12 cellular contexts compared by ENCODE assay signal in the genomic region with DNA sequence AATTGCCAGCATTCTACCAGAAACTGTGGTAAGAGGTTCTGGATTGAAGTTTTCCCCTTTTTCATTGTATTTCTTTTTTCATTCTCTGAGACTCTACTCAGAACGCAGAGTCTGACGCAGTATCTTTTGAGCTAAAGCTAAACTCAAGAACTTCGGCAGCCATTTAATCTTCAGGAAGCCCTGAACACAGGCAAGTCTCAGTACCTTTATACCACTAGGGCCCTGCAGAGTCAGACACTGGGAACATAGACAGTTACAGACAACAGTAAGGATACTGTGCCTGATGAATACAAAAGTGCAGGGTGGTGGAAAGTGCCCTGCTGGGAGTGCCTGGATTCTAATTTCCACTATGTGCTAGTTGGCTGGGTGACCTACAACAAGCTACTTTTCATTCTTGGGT. TPM values are rescaled to one million over a fixed set of nuclear protein-coding genes. Genes with fewer than 3 reads are reported as not detected.
DNase-seq lines count a peak whose midpoint lies in the region; ATAC-seq, FAIRE-seq and TF ChIP-seq lines count a peak whose summit lies in the region.
"Not testable (repeated sequence)": the region's sequence is repeated elsewhere in the genome, so short reads cannot be mapped to it uniquely, and the experiment has no call there.
"Had no signal": no experiment of that assay in that cellular context is flagged by ENCODE, and none has a peak within 500 bp of the region (broad histone marks: within the 10 kb centered on the region; RNA-seq: fewer than 3 reads in every experiment).

No MANE protein-coding gene starts in this region.

- not testable (repeated sequence) for H3K79me2 ChIP-seq in HCT116 (ENCODE audit: insufficient read depth, low read length); OCI-LY7 (ENCODE audit: insufficient read depth, low read depth, low read length); endothelial cell of umbilical vein (ENCODE audit: control insufficient read depth, insufficient read depth, low read length)

- RAD21 ChIA-PET in HCT116 (lab: Charles Lee; ENCODE audit: low non-redundant PET in 1 of 2, low total read pairs in 2 of 2, uncharacterized antibody in 2 of 2, unreplicated experiment in 2 of 2): not testable (repeated sequence)

- CTCF ChIA-PET in CD8-positive, alpha-beta T cell (lab: Charles Lee); HCT116 (lab: Charles Lee); OCI-LY7 (lab: Charles Lee; ENCODE audit: unreplicated experiment); activated CD4-positive, alpha-beta memory T cell treated with anti-CD3 and anti-CD28 coated beads for 36 hours (lab: Charles Lee); endothelial cell of umbilical vein (lab: Charles Lee); naive thymus-derived CD4-positive, alpha-beta T cell (lab: Charles Lee): not testable (repeated sequence)

- H3K4me2 ChIP-seq in HCT116 (ENCODE audit: low read length) (peak overlapping the region; percentile 82), OCI-LY7 (ENCODE audit: low read length) (peak overlapping the region; percentile 90)
- not testable (repeated sequence) for H3K4me2 ChIP-seq in endothelial cell of umbilical vein (ENCODE audit: insufficient read depth, low read length)

- H3K27me3 Mint-ChIP-seq in CD8-positive, alpha-beta T cell (ENCODE audit: low read depth); activated CD4-positive, alpha-beta memory T cell treated with anti-CD3 and anti-CD28 coated beads for 36 hours; activated naive CD8-positive, alpha-beta T cell treated with anti-CD3 and anti-CD28 coated beads, Interleukin-2, amount 10 ng/mL, durations not matched to agents 7 days and 5 days; naive thymus-derived CD4-positive, alpha-beta T cell: not testable (repeated sequence)

- not testable (repeated sequence) for H3K36me3 ChIP-seq in CD8-positive, alpha-beta T cell (ENCODE audit: insufficient read depth, low read length); HCT116 (ENCODE audit: control insufficient read depth in 1 of 2, insufficient read depth in 2 of 2, low read length in 2 of 2); OCI-LY7 (ENCODE audit: insufficient read depth, low read length); endothelial cell of umbilical vein (ENCODE audit: control insufficient read depth in 2 of 2, extremely low read depth in 1 of 2, insufficient read depth in 2 of 2, low read length in 2 of 2); naive thymus-derived CD4-positive, alpha-beta T cell (ENCODE audit: control insufficient read depth in 2 of 3, insufficient read depth in 3 of 3, low read length in 3 of 3)

- not testable (repeated sequence) for H3K27ac ChIP-seq in CD8-positive, alpha-beta T cell (ENCODE audit: low read depth, low read length); HCT116 (ENCODE audit: low read depth, low read length); OCI-LY7 (ENCODE audit: low read depth, low read length, poor library complexity, severe bottlenecking); endothelial cell of umbilical vein (ENCODE audit: insufficient read depth, low read depth, low read length); naive thymus-derived CD4-positive, alpha-beta T cell (ENCODE audit: low read depth, low read length)

- peak overlapping the region; percentile 76 for H3K9ac ChIP-seq in HCT116 (ENCODE audit: low read length)
- H3K9ac ChIP-seq in endothelial cell of umbilical vein (replicated peaks; ENCODE audit: extremely low read depth, insufficient read depth, low read length): not testable (repeated sequence)

- BruUV-seq in HCT116 (replicated peaks; lab: Mats Ljungman, UMichigan); OCI-LY7 (replicated peaks; lab: Mats Ljungman, UMichigan); endothelial cell of umbilical vein (replicated peaks; lab: Mats Ljungman, UMichigan): not testable (repeated sequence)

- H3K4me1 Mint-ChIP-seq in CD8-positive, alpha-beta T cell (ENCODE audit: low read depth): peaks cover 14% of the 10 kb centered on the region
- peaks cover 18% of the 10 kb centered on the region for H3K4me1 Mint-ChIP-seq in activated CD4-positive, alpha-beta memory T cell treated with anti-CD3 and anti-CD28 coated beads for 36 hours (ENCODE audit: low read depth)
- H3K4me1 Mint-ChIP-seq in activated naive CD8-positive, alpha-beta T cell treated with anti-CD3 and anti-CD28 coated beads, Interleukin-2, amount 10 ng/mL, durations not matched to agents 7 days and 5 days: peaks cover 24% of the 10 kb centered on the region
- H3K4me1 Mint-ChIP-seq in naive thymus-derived CD4-positive, alpha-beta T cell: peaks cover 12 to 26% (median 20%) of the 10 kb centered on the region in 7 donors

- not testable (repeated sequence) for H4K20me1 ChIP-seq in HCT116 (ENCODE audit: insufficient read depth); OCI-LY7 (ENCODE audit: insufficient read depth, low read length); endothelial cell of umbilical vein (replicated peaks; ENCODE audit: control insufficient read depth, extremely low read depth, insufficient read depth, low read length)

- dilution Hi-C loops in endothelial cell of umbilical vein (cut with MboI; ENCODE audit: extremely low pct_ligation_motif_present, low sequenced_read_pairs): not testable (repeated sequence)

- not testable (repeated sequence) for H3K27me3 ChIP-seq in CD8-positive, alpha-beta T cell (ENCODE audit: insufficient read depth, low read length); HCT116 (ENCODE audit: insufficient read depth, low read length); endothelial cell of umbilical vein (ENCODE audit: control insufficient read depth in 2 of 2, insufficient read depth in 2 of 2, low read length in 2 of 2); naive thymus-derived CD4-positive, alpha-beta T cell (ENCODE audit: control insufficient read depth in 2 of 2, insufficient read depth in 2 of 2, low read length in 2 of 2)

- intact Hi-C loops in CD8-positive, alpha-beta T cell (cut with DNase I, micrococcal nuclease); HCT116 (cut with micrococcal nuclease); OCI-LY7 (cut with micrococcal nuclease; ENCODE audit: unreplicated experiment); activated CD4-positive, alpha-beta memory T cell treated with anti-CD3 and anti-CD28 coated beads for 36 hours (cut with micrococcal nuclease); endothelial cell of umbilical vein (cut with micrococcal nuclease): not testable (repeated sequence)
- intact Hi-C loops in naive thymus-derived CD4-positive, alpha-beta T cell (cut with micrococcal nuclease): loop anchor here in 1 of 2 donors (5.0 kb wide), 1 partner anchor 314 kb away; a partner anchor contains a TSS

- not testable (repeated sequence) for H3K9me3 ChIP-seq in CD8-positive, alpha-beta T cell (ENCODE audit: low read length); HCT116 (ENCODE audit: control insufficient read depth in 1 of 2, insufficient read depth in 1 of 2, low read depth in 1 of 2, low read length in 2 of 2); OCI-LY7 (ENCODE audit: low read length); endothelial cell of umbilical vein (replicated peaks; ENCODE audit: control insufficient read depth, insufficient read depth, low read length); naive thymus-derived CD4-positive, alpha-beta T cell (ENCODE audit: control insufficient read depth in 2 of 3, low read length in 3 of 3)

- H3K9me1 ChIP-seq in endothelial cell of umbilical vein (replicated peaks; ENCODE audit: control insufficient read depth, extremely low read depth, insufficient read depth, low read length): not testable (repeated sequence)

- TF ChIP-seq RAD21 in HCT116 (IDR thresholded peaks at IDR 0.05; ENCODE audit: low read depth): not testable (repeated sequence)

- not testable (repeated sequence) for H3K9me2 ChIP-seq in HCT116 (ENCODE audit: insufficient read depth); OCI-LY7 (ENCODE audit: insufficient read depth, low read length)

- H3K27ac Mint-ChIP-seq in CD8-positive, alpha-beta T cell; activated naive CD8-positive, alpha-beta T cell treated with anti-CD3 and anti-CD28 coated beads, Interleukin-2, amount 10 ng/mL, durations not matched to agents 7 days and 5 days: not testable (repeated sequence)
- H3K27ac Mint-ChIP-seq in activated CD4-positive, alpha-beta memory T cell treated with anti-CD3 and anti-CD28 coated beads for 36 hours: peak overlapping the region; percentile 88
- peak overlapping the region in 2 of 9 donors; percentile 31 to 91 for H3K27ac Mint-ChIP-seq in naive thymus-derived CD4-positive, alpha-beta T cell

- H3K9me3 Mint-ChIP-seq in CD8-positive, alpha-beta T cell; activated CD4-positive, alpha-beta memory T cell treated with anti-CD3 and anti-CD28 coated beads for 36 hours; activated naive CD8-positive, alpha-beta T cell treated with anti-CD3 and anti-CD28 coated beads, Interleukin-2, amount 10 ng/mL, durations not matched to agents 7 days and 5 days; naive thymus-derived CD4-positive, alpha-beta T cell: not testable (repeated sequence)

- FAIRE-seq in endothelial cell of umbilical vein (lab: Jason Lieb, UNC): peak; percentile 12

- not testable (repeated sequence) for H3K4me3 ChIP-seq in CD8-positive, alpha-beta T cell (ENCODE audit: low read depth, low read length); endothelial cell of umbilical vein (replicated peaks in 1 of 3; ENCODE audit: insufficient read depth in 1 of 3, low read depth in 1 of 3, low read length in 3 of 3)
- H3K4me3 ChIP-seq in HCT116 (replicated peaks in 1 of 2; ENCODE audit: low read depth in 1 of 2, low read length in 2 of 2) (peak overlapping the region; percentile 60 to 75), OCI-LY7 (ENCODE audit: low read depth, low read length, poor library complexity, severe bottlenecking) (peak overlapping the region; percentile 73)
- peak overlapping the region; percentile 81 for H3K4me3 ChIP-seq in naive thymus-derived CD4-positive, alpha-beta T cell (ENCODE audit: low read length)

- POLR2A ChIA-PET in CD8-positive, alpha-beta T cell (lab: Charles Lee); HCT116 (lab: Charles Lee); OCI-LY7 (lab: Charles Lee); activated CD4-positive, alpha-beta memory T cell treated with anti-CD3 and anti-CD28 coated beads for 36 hours (lab: Charles Lee); activated naive CD8-positive, alpha-beta T cell treated with anti-CD3 and anti-CD28 coated beads, Interleukin-2, amount 10 ng/mL, durations not matched to agents 7 days and 5 days (lab: Charles Lee); endothelial cell of umbilical vein (lab: Charles Lee); naive thymus-derived CD4-positive, alpha-beta T cell (lab: Charles Lee): not testable (repeated sequence)

- peak overlapping the region; percentile 94 for H3K4me3 Mint-ChIP-seq in CD8-positive, alpha-beta T cell
- H3K4me3 Mint-ChIP-seq in activated CD4-positive, alpha-beta memory T cell treated with anti-CD3 and anti-CD28 coated beads for 36 hours: peak overlapping the region; percentile 92
- peak overlapping the region; percentile 90 for H3K4me3 Mint-ChIP-seq in activated naive CD8-positive, alpha-beta T cell treated with anti-CD3 and anti-CD28 coated beads, Interleukin-2, amount 10 ng/mL, durations not matched to agents 7 days and 5 days
- H3K4me3 Mint-ChIP-seq in naive thymus-derived CD4-positive, alpha-beta T cell: peak overlapping the region; percentile 6 to 97 (median 92)

- ATAC-seq in CD8-positive, alpha-beta T cell; HCT116; activated naive CD8-positive, alpha-beta T cell treated with anti-CD3 and anti-CD28 coated beads, Interleukin-2, amount 10 ng/mL, durations not matched to agents 7 days and 5 days (ENCODE audit: low read depth); naive thymus-derived CD4-positive, alpha-beta T cell: not testable (repeated sequence)

- not testable (repeated sequence) for H3K4me1 ChIP-seq in CD8-positive, alpha-beta T cell (ENCODE audit: insufficient read depth, low read length); HCT116 (ENCODE audit: control insufficient read depth in 1 of 2, insufficient read depth in 2 of 2, low read length in 2 of 2); OCI-LY7 (ENCODE audit: insufficient read depth, low read length, poor library complexity, severe bottlenecking); endothelial cell of umbilical vein (ENCODE audit: control insufficient read depth, extremely low read depth, insufficient read depth, low read length); naive thymus-derived CD4-positive, alpha-beta T cell (ENCODE audit: control insufficient read depth in 2 of 2, insufficient read depth in 2 of 2, low read length in 2 of 2)

- TF ChIP-seq POLR2A in HCT116 (IDR thresholded peaks at IDR 0.05; ENCODE audit: borderline replicate concordance, extremely low read depth, insufficient read depth, insufficient read length); endothelial cell of umbilical vein (IDR thresholded peaks at IDR 0.05; ENCODE audit: low read depth, low read length): not testable (repeated sequence)

- not testable (repeated sequence) for H2AFZ ChIP-seq in HCT116 (ENCODE audit: low read depth, low read length, poor library complexity, severe bottlenecking); OCI-LY7 (ENCODE audit: low read length); endothelial cell of umbilical vein (ENCODE audit: low read depth, low read length)

- TF ChIP-seq CTCF in CD8-positive, alpha-beta T cell (IDR thresholded peaks at IDR 0.05); HCT116 (IDR thresholded peaks at IDR 0.05 in 2 of 3, conservative IDR thresholded peaks at IDR 0.05 in 1 of 3; ENCODE audit: borderline replicate concordance in 1 of 3, insufficient read depth in 1 of 3, low read depth in 2 of 3, low read length in 2 of 3); OCI-LY7 (conservative IDR thresholded peaks at IDR 0.05; ENCODE audit: low read length); endothelial cell of umbilical vein (IDR thresholded peaks at IDR 0.05; ENCODE audit: extremely low read depth in 1 of 2, insufficient read depth in 1 of 2, low read depth in 1 of 2, low read length in 2 of 2): not testable (repeated sequence)

- not testable (repeated sequence) for H3K36me3 Mint-ChIP-seq in CD8-positive, alpha-beta T cell; activated CD4-positive, alpha-beta memory T cell treated with anti-CD3 and anti-CD28 coated beads for 36 hours; activated naive CD8-positive, alpha-beta T cell treated with anti-CD3 and anti-CD28 coated beads, Interleukin-2, amount 10 ng/mL, durations not matched to agents 7 days and 5 days
- H3K36me3 Mint-ChIP-seq in naive thymus-derived CD4-positive, alpha-beta T cell: peaks cover 0 to 11% (median 9%) of the 10 kb centered on the region in 5 donors

- DNase-seq in CD8-positive, alpha-beta T cell; HCT116 (ENCODE audit: low read depth, low spot score); OCI-LY7 (ENCODE audit: low spot score); activated CD4-positive, alpha-beta memory T cell treated with anti-CD3 and anti-CD28 coated beads for 36 hours; activated naive CD8-positive, alpha-beta T cell treated with anti-CD3 and anti-CD28 coated beads, Interleukin-2, amount 10 ng/mL, durations not matched to agents 7 days and 5 days; endothelial cell of umbilical vein (ENCODE audit: low read depth, low spot score); naive thymus-derived CD4-positive, alpha-beta T cell: not testable (repeated sequence)
- peak; percentile 25 for DNase-seq in stimulated activated CD8-positive, alpha-beta memory T cell treated with anti-CD3 and anti-CD28 coated beads, Interleukin-4, amount 100 ng/mL, for 48 hours

RNA-seq across cellular contexts. Expression of a gene that starts 1.0 kb away (rescaled TPM):
- total RNA-seq in CD8-positive, alpha-beta T cell: 1 to 10 TPM; 3.3 to 3.5 TPM
- total RNA-seq in HCT116 (2021; ENCODE audit: unreplicated experiment) (33.8 TPM), OCI-LY7 (2022) (9.9 and 13.2 TPM in 2 replicates), endothelial cell of umbilical vein (45.5 and 50.3 TPM in 2 replicates)
- 27.9 and 32.4 TPM in 2 replicates for polyA plus RNA-seq in HCT116 (2012)
- total RNA-seq in OCI-LY7 (2014; rRNA removed; shearing (Covaris generic)): 11.0 and 13.8 TPM in 2 replicates
- total RNA-seq in activated CD4-positive, alpha-beta memory T cell treated with anti-CD3 and anti-CD28 coated beads for 36 hours: 10 to 100 TPM; 13.7 to 15.0 TPM
- 1 to 10 TPM; 7.8 to 9.0 TPM for total RNA-seq in activated naive CD8-positive, alpha-beta T cell treated with anti-CD3 and anti-CD28 coated beads, Interleukin-2, amount 10 ng/mL, durations not matched to agents 7 days and 5 days
- 41.2 and 41.7 TPM in 2 replicates for polyA plus RNA-seq in endothelial cell of umbilical vein
- polyA plus RNA-seq in endothelial cell of umbilical vein (2011; cell fraction: cytosol; rRNA removed): 34.3 and 37.6 TPM in 2 replicates
- 27.5 and 30.8 TPM in 2 replicates for polyA plus RNA-seq in endothelial cell of umbilical vein (2011; cell fraction: nucleus; rRNA removed)
- polyA plus RNA-seq in endothelial cell of umbilical vein (2012): 19.8 and 22.2 TPM in 2 replicates
- 60.6 and 69.4 TPM in 2 replicates for polyA minus RNA-seq in endothelial cell of umbilical vein
- 49.2 TPM for polyA minus RNA-seq in endothelial cell of umbilical vein (2011; cell fraction: cytosol; rRNA and poly(A)+ RNA removed)
- polyA minus RNA-seq in endothelial cell of umbilical vein (2011; cell fraction: nucleus; rRNA and poly(A)+ RNA removed): 17.6 and 22.0 TPM in 2 replicates
- 10 to 100 TPM in 1 of 5 experiments, 1 to 10 TPM in 4; 6.3 to 23.9 (median 7.4) TPM for total RNA-seq in naive thymus-derived CD4-positive, alpha-beta T cell
- 1 to 10 TPM; 2.0 to 5.4 TPM for polyA plus RNA-seq in naive thymus-derived CD4-positive, alpha-beta T cell

RNA-seq across cellular contexts. Expression of a gene that starts 16.4 kb away (rescaled TPM):
- 10 to 100 TPM; 21.0 to 23.3 TPM for total RNA-seq in CD8-positive, alpha-beta T cell
- total RNA-seq in HCT116 (2021; ENCODE audit: unreplicated experiment): 37.0 TPM
- polyA plus RNA-seq in HCT116 (2012): 13.0 and 13.1 TPM in 2 replicates
- total RNA-seq in OCI-LY7 (2014; rRNA removed; shearing (Covaris generic)): 19.2 and 35.2 TPM in 2 replicates
- 32.3 and 35.4 TPM in 2 replicates for total RNA-seq in OCI-LY7 (2022)
- 10 to 100 TPM; 22.9 to 24.5 TPM for total RNA-seq in activated CD4-positive, alpha-beta memory T cell treated with anti-CD3 and anti-CD28 coated beads for 36 hours
- 10 to 100 TPM; 26.5 to 29.9 TPM for total RNA-seq in activated naive CD8-positive, alpha-beta T cell treated with anti-CD3 and anti-CD28 coated beads, Interleukin-2, amount 10 ng/mL, durations not matched to agents 7 days and 5 days
- 37.4 and 46.5 TPM in 2 replicates for total RNA-seq in endothelial cell of umbilical vein
- 8.6 and 11.7 TPM in 2 replicates for polyA plus RNA-seq in endothelial cell of umbilical vein
- polyA plus RNA-seq in endothelial cell of umbilical vein (2011; cell fraction: cytosol; rRNA removed): 17.7 and 17.8 TPM in 2 replicates
- 19.2 and 21.9 TPM in 2 replicates for polyA plus RNA-seq in endothelial cell of umbilical vein (2011; cell fraction: nucleus; rRNA removed)
- 25.9 and 27.4 TPM in 2 replicates for polyA plus RNA-seq in endothelial cell of umbilical vein (2012)
- polyA minus RNA-seq in endothelial cell of umbilical vein: 28.3 and 30.6 TPM in 2 replicates
- polyA minus RNA-seq in endothelial cell of umbilical vein (2011; cell fraction: cytosol; rRNA and poly(A)+ RNA removed): 6.6 TPM
- polyA minus RNA-seq in endothelial cell of umbilical vein (2011; cell fraction: nucleus; rRNA and poly(A)+ RNA removed): 7.5 and 10.8 TPM in 2 replicates
- 10 to 100 TPM; 14.7 to 32.1 (median 23.6) TPM for total RNA-seq in naive thymus-derived CD4-positive, alpha-beta T cell
- polyA plus RNA-seq in naive thymus-derived CD4-positive, alpha-beta T cell: 10 to 100 TPM; 15.4 to 16.3 TPM

RNA-seq across cellular contexts. Expression of a gene that starts 48.9 kb away (rescaled TPM):
- under 1 TPM in 1 of 2 experiments, not detected in 1; 0.42 TPM for total RNA-seq in CD8-positive, alpha-beta T cell
- total RNA-seq in HCT116 (2021; ENCODE audit: unreplicated experiment) (1.1 TPM), OCI-LY7 (2022) (0.35 TPM in 1 of 2 replicates, not detected in the other), endothelial cell of umbilical vein (not detected in 2 replicates)
- polyA plus RNA-seq in HCT116 (2012): 0.98 and 1.1 TPM in 2 replicates
- total RNA-seq in OCI-LY7 (2014; rRNA removed; shearing (Covaris generic)): not detected in 2 replicates
- under 1 TPM; 0.22 to 0.24 TPM for total RNA-seq in activated CD4-positive, alpha-beta memory T cell treated with anti-CD3 and anti-CD28 coated beads for 36 hours
- total RNA-seq in activated naive CD8-positive, alpha-beta T cell treated with anti-CD3 and anti-CD28 coated beads, Interleukin-2, amount 10 ng/mL, durations not matched to agents 7 days and 5 days: under 1 TPM in 1 of 2 experiments, not detected in 1; 0.31 TPM
- polyA plus RNA-seq in endothelial cell of umbilical vein: 0.11 TPM in 1 of 2 replicates, not detected in the other
- polyA plus RNA-seq in endothelial cell of umbilical vein (2011; cell fraction: cytosol; rRNA removed): not detected in 2 replicates
- 0.65 and 0.88 TPM in 2 replicates for polyA plus RNA-seq in endothelial cell of umbilical vein (2011; cell fraction: nucleus; rRNA removed)
- polyA plus RNA-seq in endothelial cell of umbilical vein (2012): 0.19 TPM in 1 of 2 replicates, not detected in the other
- not detected in 2 replicates for polyA minus RNA-seq in endothelial cell of umbilical vein
- polyA minus RNA-seq in endothelial cell of umbilical vein (2011; cell fraction: cytosol; rRNA and poly(A)+ RNA removed): not detected
- not detected in 2 replicates for polyA minus RNA-seq in endothelial cell of umbilical vein (2011; cell fraction: nucleus; rRNA and poly(A)+ RNA removed)
- under 1 TPM in 1 of 5 experiments, not detected in 4; 0.43 TPM for total RNA-seq in naive thymus-derived CD4-positive, alpha-beta T cell
- polyA plus RNA-seq in naive thymus-derived CD4-positive, alpha-beta T cell: not detected
- total RNA-seq: bronchial epithelial cell, esophagus mucosa, left colon, LHCN-M2 had no signal
